Comparison of ENCODE assay signal across 8 cellular contexts in genomic region chr12:71780207-71780822, GRCh38. TPM values are rescaled to one million over a fixed set of nuclear protein-coding genes. Genes with fewer than 3 reads are reported as not detected.
DNase-seq lines count a peak whose midpoint lies in the region; ATAC-seq, FAIRE-seq and TF ChIP-seq lines count a peak whose summit lies in the region.

No MANE protein-coding gene starts in this region.

- H3K4me1 ChIP-seq in K562 (replicated peaks in 1 of 2; ENCODE audit: control insufficient read depth in 2 of 2, insufficient read depth in 2 of 2, low read length in 2 of 2) = no peaks in the 10 kb centered on the region

- H3K9me3 ChIP-seq in K562 (replicated peaks; ENCODE audit: control insufficient read depth, insufficient read depth, low read depth, low read length) = no peaks in the 10 kb centered on the region

- DNase-seq in CD1c-positive myeloid dendritic cell (ENCODE audit: extremely low spot score) = peak; percentile 67
- peak; percentile 15 for DNase-seq in HT1080 (ENCODE audit: low read depth)
- DNase-seq in K562 (ENCODE audit: extremely low read depth in 1 of 4, low spot score in 3 of 4) = peak; percentile 27 to 62 (median 32)
- DNase-seq in stimulated activated CD4-positive, alpha-beta T cell treated with anti-CD3 and anti-CD28 coated beads, Interleukin-4, amount 100 ng/mL, for 4 hours = peak; percentile 8 to 23

- no peak overlapping the region for H3K4me2 ChIP-seq in K562 (ENCODE audit: insufficient read depth, low read length)

- H3K4me3 ChIP-seq in K562 = no peak overlapping the region

- no peaks in the 10 kb centered on the region for H3K27me3 ChIP-seq in K562 (ENCODE audit: control insufficient read depth in 2 of 2, insufficient read depth in 2 of 2, low read length in 2 of 2)

- H2AFZ ChIP-seq in K562 (ENCODE audit: low read depth, low read length) = no peak overlapping the region

- peaks cover 4% of the 10 kb centered on the region; the same call in 1 of the 3 replicates for H3K79me2 ChIP-seq in K562 (ENCODE audit: control insufficient read depth, insufficient read depth, low read length)

- H3K36me3 ChIP-seq in K562 (ENCODE audit: control insufficient read depth, insufficient read depth, low read length) = peaks cover 59% of the 10 kb centered on the region

- POLR2A ChIA-PET in K562 (lab: Yijun Ruan, JAX) = interaction anchor here (1.3 kb wide), 2 partner anchors 17 to 24 kb away, joined by 3 read pairs; no protein-coding TSS in a partner anchor

- TF ChIP-seq POLR2A in K562 (conservative IDR thresholded peaks at IDR 0.05) = no peak

- in situ Hi-C loops in K562 (cut with MboI) = no loop called here

- peak; percentile 55 to 73 (median 70); a peak in 5 of 6 replicates for TF ChIP-seq CTCF in K562 (IDR thresholded peaks at IDR 0.05 in 2 of 3, conservative IDR thresholded peaks at IDR 0.05 in 1 of 3; ENCODE audit: insufficient read depth in 2 of 3, low read depth in 1 of 3, low read length in 3 of 3)

- H4K20me1 ChIP-seq in K562 (replicated peaks; ENCODE audit: control insufficient read depth, insufficient read depth, low read length) = no peaks in the 10 kb centered on the region

- H3K9ac ChIP-seq in K562 (ENCODE audit: insufficient read depth in 1 of 2, low read depth in 2 of 2, low read length in 2 of 2) = no peak overlapping the region

- intact Hi-C loops in K562 (cut with micrococcal nuclease) = loop anchor here (1.0 to 10.0 kb wide), 3 partner anchors 66 to 234 kb away; partner anchors contain the start of gene TPH2

- CTCF ChIA-PET in K562 (lab: Yijun Ruan, JAX; ENCODE audit: low intra/inter-chr PET ratio) = interaction anchor here (1.2 kb wide), 2 partner anchors 118 to 159 kb away, joined by 4 to 8 read pairs; partner anchors contain the start of gene TPH2

- TF ChIP-seq RAD21 in K562 (CRISPR knock-in tag; conservative IDR thresholded peaks at IDR 0.05 in 1 of 2, IDR thresholded peaks at IDR 0.05 in 1 of 2) = peak; percentile 70 to 82

- no TSS peak for BruUV-seq in K562 (replicated peaks; lab: Mats Ljungman, UMichigan)

- 13% methylated on average over 3 of the region's 3 CpGs for WGBS in K562 (ENCODE audit: insufficient coverage, low coverage, missing lambda C conversion rate)

- ATAC-seq in GM18858 (IDR thresholded peaks at IDR 0.05; ENCODE audit: unreplicated experiment) (peak; percentile 46), SK-N-SH treated with all-trans-retinoic acid at 6 μM for 48 hours (peak; percentile 80), K562 (peak; percentile 83), GM21825 (IDR thresholded peaks at IDR 0.05; ENCODE audit: unreplicated experiment) (no peak)

- peaks cover 3% of the 10 kb centered on the region for H3K9me1 ChIP-seq in K562 (ENCODE audit: control insufficient read depth, insufficient read depth, low read length)

- no peak overlapping the region for H3K27ac ChIP-seq in K562 (ENCODE audit: extremely low read depth, low read depth, low read length)

- FAIRE-seq in K562 (lab: Jason Lieb, UNC) = peak; percentile 69
- peak; percentile 79 for FAIRE-seq in islet of Langerhans (lab: Jason Lieb, UNC)

- TF ChIP-seq EP300 in K562 (IDR thresholded peaks at IDR 0.05; ENCODE audit: low read length) = no peak

TF ChIP-seq in SK-N-SH treated with all-trans-retinoic acid at 6 μM for 48 hours, 23 proteins besides CTCF, POLR2A, EP300 and RAD21 (continues in another document):
- no peak for TF ChIP-seq TSHZ2 (CRISPR knock-in tag; IDR thresholded peaks at IDR 0.05)

TF ChIP-seq in K562, 482 proteins besides CTCF, POLR2A, EP300 and RAD21 (continues in another document):
- TF ChIP-seq RBM34 (IDR thresholded peaks at IDR 0.05; ENCODE audit: borderline replicate concordance, insufficient read depth, low read length) (no peak), GATA2 (CRISPR knock-in tag; IDR thresholded peaks at IDR 0.05) (no peak), ZNF384 (IDR thresholded peaks at IDR 0.05; ENCODE audit: low read depth, low read length) (no peak), AFF1 (IDR thresholded peaks at IDR 0.05; ENCODE audit: low read depth in 1 of 2, partially characterized antibody in 2 of 2) (no peak), THRAP3 (IDR thresholded peaks at IDR 0.05; ENCODE audit: borderline replicate concordance) (no peak)

RNA-seq across cellular contexts. Expression of gene RAB21, which starts 25.7 kb away (rescaled TPM):
- total RNA-seq in HT1080 (2014; rRNA removed; shearing (Covaris generic)) = 33.2 and 37.8 TPM in 2 replicates
- polyA plus RNA-seq in HT1080 (2015; cell fraction: cytosol; rRNA removed) = 38.6 and 41.1 TPM in 2 replicates
- polyA plus RNA-seq in HT1080 (2015; cell fraction: nucleus; rRNA removed) = 20.9 and 24.1 TPM in 2 replicates
- total RNA-seq in K562 (2011; cell fraction: chromatin; rRNA removed; ENCODE audit: low replicate concordance) = 3.7 and 24.2 TPM in 2 replicates
- 2.3 and 2.8 TPM in 2 replicates for total RNA-seq in K562 (2011; cell fraction: nucleolus; rRNA removed)
- 4.5 and 9.6 TPM in 2 replicates for total RNA-seq in K562 (2011; cell fraction: nucleoplasm; rRNA removed)
- total RNA-seq in K562 (2014; rRNA removed) = 10.1 and 10.2 TPM in 2 replicates
- 45.6 and 53.7 TPM in 2 replicates for total RNA-seq in K562 (2014; rRNA removed; fragmentation: Illumina TruSeq; extraction: Trizol)
- 42.6 and 44.4 TPM in 2 replicates for total RNA-seq in K562 (2015; rRNA removed; fragmentation: Illumina TruSeq; extraction: Trizol)
- 34.7 and 40.2 TPM in 2 replicates for total RNA-seq in K562 (2021)
- 8.2 and 13.5 TPM in 2 replicates for polyA plus RNA-seq in K562 (2011; rRNA removed)
- 0.79 and 1.6 TPM in 2 replicates for polyA plus RNA-seq in K562 (2011; cell fraction: cytosol; rRNA removed)
- 1.5 and 3.3 TPM in 2 replicates for polyA plus RNA-seq in K562 (2011; cell fraction: nucleus; rRNA removed)
- 20.7 and 30.1 TPM in 2 replicates for polyA plus RNA-seq in K562 (2012)
- 30.5 and 35.8 TPM in 2 replicates for polyA plus RNA-seq in K562 (2014; fragmentation: Illumina TruSeq; extraction: Trizol)
- 1 to 10 TPM; 5.3 to 8.2 TPM for polyA plus RNA-seq in K562 (2014; fragmentation: Nextera tagmentation; extraction: Ambion mirVana)
- 16.3 and 19.6 TPM in 2 replicates for polyA plus RNA-seq in K562 (2014; rRNA removed)
- polyA minus RNA-seq in K562 (2011; rRNA and poly(A)+ RNA removed) = 23.0 and 25.7 TPM in 2 replicates
- polyA minus RNA-seq in K562 (2011; cell fraction: cytosol; rRNA and poly(A)+ RNA removed) = 6.7 and 9.8 TPM in 2 replicates
- 3.2 and 5.6 TPM in 2 replicates for polyA minus RNA-seq in K562 (2011; cell fraction: nucleus; rRNA and poly(A)+ RNA removed)

RNA-seq across cellular contexts. Expression of gene TBC1D15, which starts 59.2 kb away (rescaled TPM):
- 12.5 and 17.9 TPM in 2 replicates for total RNA-seq in HT1080 (2014; rRNA removed; shearing (Covaris generic))
- polyA plus RNA-seq in HT1080 (2015; cell fraction: cytosol; rRNA removed) = 36.8 and 48.7 TPM in 2 replicates
- polyA plus RNA-seq in HT1080 (2015; cell fraction: nucleus; rRNA removed) = 98.8 and 99.1 TPM in 2 replicates
- total RNA-seq in K562 (2011; cell fraction: chromatin; rRNA removed; ENCODE audit: low replicate concordance) = 16.1 and 86.7 TPM in 2 replicates
- total RNA-seq in K562 (2011; cell fraction: nucleolus; rRNA removed) = 7.0 and 11.6 TPM in 2 replicates
- total RNA-seq in K562 (2011; cell fraction: nucleoplasm; rRNA removed) = 30.6 and 51.6 TPM in 2 replicates
- total RNA-seq in K562 (2014; rRNA removed) (13.5 and 14.9 TPM in 2 replicates), K562 (2014; rRNA removed; fragmentation: Illumina TruSeq; extraction: Trizol) (24.8 and 33.7 TPM in 2 replicates), K562 (2015; rRNA removed; fragmentation: Illumina TruSeq; extraction: Trizol) (18.4 and 20.5 TPM in 2 replicates), K562 (2021) (30.8 and 31.3 TPM in 2 replicates)
- polyA plus RNA-seq in K562 (2011; rRNA removed) (44.4 and 52.0 TPM in 2 replicates), K562 (2014; fragmentation: Illumina TruSeq; extraction: Trizol) (38.3 and 38.4 TPM in 2 replicates), K562 (2014; fragmentation: Nextera tagmentation; extraction: Ambion mirVana) (10 to 100 TPM; 31.3 to 32.5 TPM), K562 (2014; rRNA removed) (31.3 and 34.1 TPM in 2 replicates)
- polyA plus RNA-seq in K562 (2011; cell fraction: cytosol; rRNA removed) = 5.7 and 13.2 TPM in 2 replicates
- polyA plus RNA-seq in K562 (2011; cell fraction: nucleus; rRNA removed) = 24.0 and 45.1 TPM in 2 replicates
- polyA plus RNA-seq in K562 (2012) = 30.2 and 31.5 TPM in 2 replicates
- 61.2 and 76.5 TPM in 2 replicates for polyA minus RNA-seq in K562 (2011; rRNA and poly(A)+ RNA removed)
- polyA minus RNA-seq in K562 (2011; cell fraction: cytosol; rRNA and poly(A)+ RNA removed) = 13.4 and 18.0 TPM in 2 replicates
- polyA minus RNA-seq in K562 (2011; cell fraction: nucleus; rRNA and poly(A)+ RNA removed) = 28.1 and 60.3 TPM in 2 replicates

Comparison
In these comparisons a context has a peak if more than half of its experiments do, and no peak if none do; other contexts are left out.
1. DNase-seq: peak in every context shown above with its lines; median percentile 67 in CD1c-positive myeloid dendritic cell; 32 in K562; 16 in stimulated activated CD4-positive, alpha-beta T cell treated with anti-CD3 and anti-CD28 coated beads, Interleukin-4, amount 100 ng/mL, for 4 hours; 15 in HT1080.